ENCODE assay signal across 8 cellular contexts in genomic region chr1:220690140-220691038, GRCh38. TPM values are rescaled to one million over a fixed set of nuclear protein-coding genes. Genes with fewer than 3 reads are reported as not detected.
DNase-seq lines count a peak whose midpoint lies in the region; ATAC-seq and FAIRE-seq lines count a peak whose summit lies in the region.

TSS of gene C1orf115 (plus strand) at chr1:220690363. CDS start at chr1:220690403, 40 bp downstream.

- DNase-seq in GM18507 (ENCODE audit: extremely low spot score, insufficient read length, low read depth): peak; percentile 71
- DNase-seq in NCI-H2081 (lab: John Stamatoyannopoulos, UW): peak; percentile 77 to 85
- DNase-seq in activated CD4-positive, CD25-positive, alpha-beta regulatory T cell treated with anti-CD3 and anti-CD28 coated beads, Interleukin-2, amount 50 U/mL, for 72 hours: peak; percentile 63
- DNase-seq in cerebellum (ENCODE audit: low spot score): peak; percentile 88
- peak; percentile 93 for DNase-seq in left kidney (ENCODE audit: low read depth, low spot score)
- peak; percentile 73 for DNase-seq in stimulated activated CD4-positive, alpha-beta T cell treated with anti-CD3 and anti-CD28 coated beads, Interleukin-1b, Interleukin-23, amount 100 ng/mL, for 48 hours
- DNase-seq in amniotic stem cell (lab: John Stamatoyannopoulos, UW): no peak

- peak; percentile 94 for ATAC-seq in HG02884 (IDR thresholded peaks at IDR 0.05; ENCODE audit: unreplicated experiment)

- peak; percentile 68 for FAIRE-seq in GM18507 (lab: Jason Lieb, UNC)

RNA-seq across cellular contexts. Expression of gene C1orf115, which starts in this region (rescaled TPM):
- total RNA-seq in cerebellum: 11.1 TPM
